ENCODE assay signal across 24 cellular contexts in the genomic region with DNA sequence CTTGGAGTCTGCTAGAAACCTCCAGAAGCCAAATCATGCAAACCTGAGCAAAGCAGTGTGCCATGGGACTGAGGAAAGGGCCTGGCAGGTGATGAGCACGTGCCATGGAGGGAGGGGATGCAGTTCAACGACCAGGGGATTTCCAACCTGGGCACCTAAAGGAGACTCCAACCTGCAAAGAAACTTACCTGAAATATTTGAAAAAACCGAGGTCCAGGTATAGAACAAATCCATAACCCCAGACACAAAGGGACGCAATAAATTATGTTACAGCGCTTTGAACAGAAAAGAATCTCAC. TPM values are rescaled to one million over a fixed set of nuclear protein-coding genes. Genes with fewer than 3 reads are reported as not detected.
"Had no signal": no experiment of that assay in that cellular context is flagged by ENCODE, and none has a peak within 500 bp of the region (broad histone marks: within the 10 kb centered on the region; RNA-seq: fewer than 3 reads in every experiment).

No MANE protein-coding gene starts in this region.

- H3K27ac ChIP-seq: dorsolateral prefrontal cortex, epithelial cell of prostate, neural progenitor cell, prostate gland, stomach had no signal

- ATAC-seq: activated CD4-positive, alpha-beta T cell treated with anti-CD3 and anti-CD28 coated beads for 36 hours; activated naive CD4-positive, alpha-beta T cell treated with anti-CD3 and anti-CD28 coated beads, Interleukin-2, amount 50 U/mL, for 72 hours; T-helper 17 cell had no signal

- H3K4me3 ChIP-seq: body of pancreas, dorsolateral prefrontal cortex, neural progenitor cell, prostate gland, skin epidermis, stomach had no signal

- H3K27ac Mint-ChIP-seq: activated CD4-positive, alpha-beta T cell treated with anti-CD3 and anti-CD28 coated beads for 36 hours; endodermal cell; T-helper 17 cell; type B pancreatic cell; WTC11 had no signal

- H3K9me3 Mint-ChIP-seq: endodermal cell, memory B cell, neural progenitor cell, type B pancreatic cell, WTC11 had no signal

- H3K36me3 ChIP-seq: neural progenitor cell, prostate gland, stomach had no signal

- DNase-seq: activated CD4-positive, alpha-beta T cell treated with anti-CD3 and anti-CD28 coated beads for 36 hours; amygdala; body of pancreas; dorsolateral prefrontal cortex; endodermal cell; foreskin fibroblast; right cardiac atrium; stomach had no signal

- H3K4me2 ChIP-seq: neural progenitor cell had no signal

- H3K36me3 Mint-ChIP-seq: memory B cell, neural progenitor cell, type B pancreatic cell, WTC11 had no signal

- H3K9me3 ChIP-seq: body of pancreas, prostate gland, stomach had no signal

- H3K4me1 ChIP-seq: body of pancreas, neural progenitor cell, prostate gland had no signal

- H3K4me1 Mint-ChIP-seq: endodermal cell had no signal

- H3K4me3 Mint-ChIP-seq: activated CD4-positive, alpha-beta T cell treated with anti-CD3 and anti-CD28 coated beads for 36 hours; endodermal cell; memory B cell; neural progenitor cell; type B pancreatic cell; WTC11 had no signal

- H3K27me3 ChIP-seq: body of pancreas, neural progenitor cell had no signal

- H3K9ac ChIP-seq: neural progenitor cell had no signal

- H3K27me3 Mint-ChIP-seq: activated CD4-positive, alpha-beta T cell treated with anti-CD3 and anti-CD28 coated beads for 36 hours; T-helper 17 cell had no signal

- H2AFZ ChIP-seq: neural progenitor cell had no signal

RNA-seq across cellular contexts. Expression of gene UBASH3A, which starts 8.9 kb away (rescaled TPM):
- total RNA-seq: cardiac septum, endodermal cell, glomerular endothelial cell, osteocyte, temporal lobe, WTC11 had no signal

RNA-seq across cellular contexts. Expression of gene TMPRSS3, which starts 16.7 kb away (rescaled TPM):
- total RNA-seq: cardiac septum, endodermal cell, glomerular endothelial cell, osteocyte, right cardiac atrium, temporal lobe had no signal
- polyA plus RNA-seq: right cardiac atrium had no signal

RNA-seq across cellular contexts. Expression of gene TFF1, which starts 46.2 kb away (rescaled TPM):
- total RNA-seq: activated CD4-positive, alpha-beta T cell treated with anti-CD3 and anti-CD28 coated beads for 36 hours; activated CD8-positive, alpha-beta memory T cell treated with anti-CD3 and anti-CD28 coated beads for 36 hours; activated naive CD4-positive, alpha-beta T cell treated with anti-CD3 and anti-CD28 coated beads, Interleukin-2, amount 50 U/mL, for 72 hours; cardiac septum; dorsolateral prefrontal cortex; glomerular endothelial cell; liver; mononuclear cell; osteocyte; right cardiac atrium; T-helper 17 cell; temporal lobe had no signal
- polyA plus RNA-seq: liver, right cardiac atrium had no signal
